In the genomic region with DNA sequence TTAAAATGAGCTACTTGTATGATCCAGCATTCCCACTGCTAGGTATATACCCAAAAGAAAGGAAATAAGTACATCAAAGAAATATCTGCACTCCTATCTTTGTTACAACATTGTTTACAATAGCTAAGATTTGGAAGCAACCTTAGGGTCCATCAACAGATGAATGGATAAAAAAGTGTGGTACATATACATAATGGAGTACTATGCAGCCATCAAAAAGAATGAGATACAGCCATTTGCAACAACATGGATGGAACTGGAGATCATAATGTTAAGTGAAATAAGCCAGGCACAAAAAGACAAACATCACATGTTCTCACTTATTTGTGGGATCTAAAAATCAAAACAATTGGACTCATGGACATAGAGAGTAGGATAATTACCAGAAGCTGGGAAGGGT, we compare ENCODE assay signal across 4 cellular contexts.
DNase-seq lines count a peak whose midpoint lies in the region; ATAC-seq, FAIRE-seq and TF ChIP-seq lines count a peak whose summit lies in the region.
"Not testable (repeated sequence)": the region's sequence is repeated elsewhere in the genome, so short reads cannot be mapped to it uniquely, and the experiment has no call there.

No MANE protein-coding gene starts in this region.

- not testable (repeated sequence) for H4K20me1 ChIP-seq in K562 (replicated peaks; ENCODE audit: control insufficient read depth, insufficient read depth, low read length)

- H3K9me1 ChIP-seq in K562 (ENCODE audit: control insufficient read depth, insufficient read depth, low read length) = not testable (repeated sequence)

- not testable (repeated sequence) for TF ChIP-seq POLR2A in A549 (IDR thresholded peaks at IDR 0.05; ENCODE audit: low read length); K562 (conservative IDR thresholded peaks at IDR 0.05)

- peak; percentile 59 for FAIRE-seq in A549 (lab: Jason Lieb, UNC)
- FAIRE-seq in K562 (lab: Jason Lieb, UNC) = not testable (repeated sequence)

- H3K27ac ChIP-seq in A549; HEK293 (ENCODE audit: extremely low read depth, low read depth, low read length); K562 (ENCODE audit: extremely low read depth, low read depth, low read length): not testable (repeated sequence)

- intact Hi-C loops in K562 (cut with micrococcal nuclease) = not testable (repeated sequence)

- not testable (repeated sequence) for TF ChIP-seq EP300 in A549 (IDR thresholded peaks at IDR 0.05); K562 (IDR thresholded peaks at IDR 0.05; ENCODE audit: low read length)

- not testable (repeated sequence) for H3K4me2 ChIP-seq in A549; K562 (ENCODE audit: insufficient read depth, low read length)

- H3K4me3 ChIP-seq in A549; HEK293 (ENCODE audit: low read depth, low read length); K562: not testable (repeated sequence)

- TF ChIP-seq CTCF in A549 (IDR thresholded peaks at IDR 0.05); HEK293 (tag by site-specific recombination; IDR thresholded peaks at IDR 0.05); K562 (IDR thresholded peaks at IDR 0.05 in 2 of 3, conservative IDR thresholded peaks at IDR 0.05 in 1 of 3; ENCODE audit: insufficient read depth in 2 of 3, low read depth in 1 of 3, low read length in 3 of 3): not testable (repeated sequence)

- not testable (repeated sequence) for H3K79me2 ChIP-seq in K562 (ENCODE audit: control insufficient read depth, insufficient read depth, low read length)

- in situ Hi-C loops in K562 (cut with MboI) = not testable (repeated sequence)

- CTCF ChIA-PET in A549 (lab: Yijun Ruan, JAX); HEK293 (lab: Yijun Ruan, JAX); K562 (lab: Yijun Ruan, JAX; ENCODE audit: low intra/inter-chr PET ratio): not testable (repeated sequence)

- not testable (repeated sequence) for H2AFZ ChIP-seq in K562 (ENCODE audit: low read depth, low read length)

- H3K36me3 ChIP-seq in HEK293 (ENCODE audit: control insufficient read depth in 2 of 2, insufficient read depth in 1 of 2, low read length in 2 of 2); K562 (ENCODE audit: control insufficient read depth, insufficient read depth, low read length): not testable (repeated sequence)

- H3K9ac ChIP-seq in K562 (ENCODE audit: insufficient read depth in 1 of 2, low read depth in 2 of 2, low read length in 2 of 2) = not testable (repeated sequence)

- POLR2A ChIA-PET in A549 (lab: Yijun Ruan, JAX); HEK293 (lab: Yijun Ruan, JAX); K562 (lab: Yijun Ruan, JAX): not testable (repeated sequence)

- H3K4me1 ChIP-seq in A549; HEK293 (ENCODE audit: control insufficient read depth, insufficient read depth, low read length); K562 (replicated peaks in 1 of 2; ENCODE audit: control insufficient read depth in 2 of 2, insufficient read depth in 2 of 2, low read length in 2 of 2): not testable (repeated sequence)

- ATAC-seq in A549, SK-N-SH treated with all-trans-retinoic acid at 6 μM for 48 hours, K562: not testable (repeated sequence)

- not testable (repeated sequence) for H3K9me3 ChIP-seq in A549; HEK293 (ENCODE audit: control insufficient read depth, insufficient read depth, low read depth, low read length); K562 (replicated peaks; ENCODE audit: control insufficient read depth, insufficient read depth, low read depth, low read length)

- not testable (repeated sequence) for BruUV-seq in K562 (replicated peaks; lab: Mats Ljungman, UMichigan)

- not testable (repeated sequence) for H3K27me3 ChIP-seq in K562 (ENCODE audit: control insufficient read depth in 2 of 2, insufficient read depth in 2 of 2, low read length in 2 of 2)

- not testable (repeated sequence) for DNase-seq in A549 (ENCODE audit: low read depth in 1 of 2, low spot score in 1 of 2); K562 (ENCODE audit: extremely low read depth in 1 of 4, low spot score in 3 of 4)

- not testable (repeated sequence) for TF ChIP-seq RAD21 in A549 (conservative IDR thresholded peaks at IDR 0.05 in 1 of 2, IDR thresholded peaks at IDR 0.05 in 1 of 2); K562 (CRISPR knock-in tag; conservative IDR thresholded peaks at IDR 0.05 in 1 of 2, IDR thresholded peaks at IDR 0.05 in 1 of 2)

TF ChIP-seq in HEK293, 187 proteins besides CTCF, POLR2A, EP300 and RAD21:
- peak; percentile 91 for TF ChIP-seq ZNF146 (tag by site-specific recombination; IDR thresholded peaks at IDR 0.05)

TF ChIP-seq in SK-N-SH treated with all-trans-retinoic acid at 6 μM for 48 hours, 23 proteins besides CTCF, POLR2A, EP300 and RAD21:
- peak; percentile 88 for TF ChIP-seq ZNF8 (CRISPR knock-in tag; IDR thresholded peaks at IDR 0.05)
TF ChIP-seq in SK-N-SH treated with all-trans-retinoic acid at 6 μM for 48 hours: peak in this region for 1; not testable (repeated sequence) for 22.

TF ChIP-seq in K562, 482 proteins besides CTCF, POLR2A, EP300 and RAD21:
- TF ChIP-seq RBM25 (IDR thresholded peaks at IDR 0.05; ENCODE audit: low read depth, low read length, severe bottlenecking) (peak; percentile 51), ZNF146 (CRISPR knock-in tag; IDR thresholded peaks at IDR 0.05; ENCODE audit: unreplicated experiment) (peak; percentile 67)
